In the genomic region with DNA sequence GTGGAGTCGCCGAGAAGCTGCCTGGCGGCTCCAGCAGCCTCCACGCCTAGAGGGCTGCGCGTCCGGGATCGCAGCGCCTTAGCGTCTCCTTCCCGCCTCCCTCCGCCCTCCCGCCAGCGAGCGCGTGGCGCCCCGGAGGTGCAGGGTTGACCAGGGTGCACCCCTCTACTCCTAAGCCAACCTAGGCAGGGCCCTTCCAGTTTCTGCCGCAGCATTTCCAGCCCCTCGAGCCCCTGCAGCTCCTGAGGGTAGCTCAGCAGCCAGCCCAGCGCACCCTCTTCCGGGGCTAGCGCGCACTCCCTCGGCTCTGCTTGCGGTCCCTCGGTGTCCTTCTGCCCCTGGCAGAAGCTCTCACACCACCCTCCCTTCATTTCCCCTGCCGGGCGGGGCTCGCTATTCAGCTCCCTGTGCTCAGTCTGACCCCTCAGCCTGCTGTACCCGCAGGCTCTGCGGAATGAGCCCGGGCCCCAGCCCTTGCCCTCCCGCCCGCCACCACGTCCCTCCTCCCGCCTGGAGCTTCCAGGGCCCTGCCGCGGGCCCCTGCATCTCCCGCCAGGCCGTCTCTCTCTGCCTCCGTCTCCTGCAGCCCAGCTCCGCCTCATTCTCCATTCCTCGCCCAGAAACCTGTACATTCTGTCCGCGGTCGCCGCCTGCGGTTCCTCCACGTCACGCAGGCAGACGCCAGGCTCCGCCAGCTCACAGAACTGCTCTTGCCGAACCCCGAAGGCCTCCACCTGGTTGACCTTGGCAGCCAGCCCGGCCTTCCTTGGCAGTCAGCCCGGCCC, we compare ENCODE assay signal across 9 cellular contexts.
DNase-seq lines count a peak whose midpoint lies in the region; ATAC-seq and TF ChIP-seq lines count a peak whose summit lies in the region.
"Had no signal": no experiment of that assay in that cellular context is flagged by ENCODE, and none has a peak within 500 bp of the region (broad histone marks: within the 10 kb centered on the region; RNA-seq: fewer than 3 reads in every experiment).

No MANE protein-coding gene starts in this region.

- H3K4me1 ChIP-seq in KMS-11 (ENCODE audit: low read depth, poor library complexity, severe bottlenecking), result peaks cover 32% of the 10 kb centered on the region

- peak overlapping the region; percentile 80 for H2AFZ ChIP-seq in KMS-11 (ENCODE audit: low read depth)

- H3K4me2 ChIP-seq in KMS-11, result peak overlapping the region; percentile 99

- CTCF ChIA-PET in Calu3 (lab: Charles Lee), result interaction anchor here (0.6 to 1.4 kb wide), 5 partner anchors 11 to 457 kb away, joined by 3 to 7 read pairs (median 3); a partner anchor contains a TSS

- ATAC-seq in sciatic nerve (peak; percentile 94), GM21526 (IDR thresholded peaks at IDR 0.05; ENCODE audit: low FRiP score, unreplicated experiment) (no peak), HG02623 (IDR thresholded peaks at IDR 0.05; ENCODE audit: unreplicated experiment) (no peak)

- H3K36me3 ChIP-seq in KMS-11 (ENCODE audit: insufficient read depth), result no peaks in the 10 kb centered on the region

- H3K27ac ChIP-seq in KMS-11, result peak overlapping the region; percentile 96

- no peaks in the 10 kb centered on the region for H3K27me3 ChIP-seq in KMS-11 (ENCODE audit: insufficient read depth, low read depth)

- H3K27me3 Mint-ChIP-seq in Calu3 (ENCODE audit: unreplicated experiment), result no peaks in the 10 kb centered on the region

- H4K20me1 ChIP-seq in KMS-11 (ENCODE audit: insufficient read depth), result no peaks in the 10 kb centered on the region

- peaks cover 21% of the 10 kb centered on the region for H3K4me1 Mint-ChIP-seq in Calu3 (ENCODE audit: low read depth, unreplicated experiment)

- DNase-seq in Calu3 (peak; percentile 86), SW480 (ENCODE audit: low spot score) (peak; percentile 76), iPS-NIHi11 (ENCODE audit: low spot score) (peak; percentile 84), sciatic nerve (ENCODE audit: low spot score) (peak; percentile 83)
- peak; percentile 3 for DNase-seq in central memory CD4-positive, alpha-beta T cell

- intact Hi-C loops in Calu3 (cut with micrococcal nuclease; ENCODE audit: unreplicated experiment) (no loop called here), sciatic nerve (cut with DNase I) (no loop called here)

- peak overlapping the region; percentile 93 for H3K9ac ChIP-seq in KMS-11

- BruUV-seq in Calu3 (replicated peaks; lab: Mats Ljungman, UMichigan), result no TSS peak

- no peak overlapping the region for H3K4me3 ChIP-seq in KMS-11 (IDR thresholded peaks at IDR 0.05; ENCODE audit: insufficient read depth, low read depth, low read length)

- no peaks in the 10 kb centered on the region for H3K9me3 Mint-ChIP-seq in Calu3 (ENCODE audit: low read depth, unreplicated experiment)

- peak overlapping the region; percentile 85 for H3K4me3 Mint-ChIP-seq in Calu3 (ENCODE audit: low read depth, unreplicated experiment)

- H3K27ac Mint-ChIP-seq in Calu3 (ENCODE audit: unreplicated experiment), result peak overlapping the region; percentile 64
- H3K27ac Mint-ChIP-seq: IgD-negative memory B cell had no signal

- no peak for TF ChIP-seq CTCF in Calu3 (IDR thresholded peaks at IDR 0.05; ENCODE audit: unreplicated experiment)
- TF ChIP-seq CTCF in KMS-11 (conservative IDR thresholded peaks at IDR 0.05; ENCODE audit: low read depth, low read length), result no peak

- H3K36me3 Mint-ChIP-seq in Calu3 (ENCODE audit: insufficient read depth, unreplicated experiment), result peaks cover 17% of the 10 kb centered on the region
- H3K36me3 Mint-ChIP-seq: IgD-negative memory B cell had no signal

- H3K79me2 ChIP-seq in KMS-11 (ENCODE audit: insufficient read depth, low read depth), result no peaks in the 10 kb centered on the region

Comparison
In these comparisons a context has a peak if more than half of its experiments do, and no peak if none do; other contexts are left out.
1. DNase-seq: peak in every context shown above with its lines; median percentile 86 in Calu3; 84 in iPS-NIHi11; 83 in sciatic nerve; 76 in SW480; 3 in central memory CD4-positive, alpha-beta T cell.